ENCODE assay signal across 8 cellular contexts in the genomic region with DNA sequence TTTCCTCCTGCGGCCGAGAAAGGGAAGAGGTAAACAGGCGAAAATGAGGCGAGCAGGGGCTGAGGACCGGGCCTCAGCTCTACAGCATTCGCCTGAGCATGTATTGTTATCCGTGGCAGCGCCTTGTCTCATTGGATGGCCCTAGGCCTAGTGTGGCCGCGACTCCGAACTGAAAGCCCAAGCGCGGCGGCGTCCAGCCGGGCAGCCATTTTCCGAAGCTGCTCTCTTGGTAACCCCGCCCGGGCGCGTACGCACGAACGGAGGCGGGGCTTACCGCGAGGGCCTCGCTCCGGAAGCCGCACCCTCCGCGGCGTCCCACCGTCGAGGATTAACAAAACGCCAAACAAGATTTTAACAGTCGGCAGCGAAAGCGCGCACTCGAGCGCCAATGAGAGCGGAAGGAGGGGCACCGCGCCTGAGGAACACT. TPM values are rescaled to one million over a fixed set of nuclear protein-coding genes. Genes with fewer than 3 reads are reported as not detected.
DNase-seq lines count a peak whose midpoint lies in the region; ATAC-seq, FAIRE-seq and TF ChIP-seq lines count a peak whose summit lies in the region.

No MANE protein-coding gene starts in this region.

- ATAC-seq in HG03039 (IDR thresholded peaks at IDR 0.05; ENCODE audit: unreplicated experiment) = peak; percentile 53
- ATAC-seq in activated CD4-positive, alpha-beta T cell treated with anti-CD3 and anti-CD28 coated beads for 36 hours = no peak

- peak overlapping the region; percentile 98 for H3K27ac Mint-ChIP-seq in activated CD4-positive, alpha-beta T cell treated with anti-CD3 and anti-CD28 coated beads for 36 hours
- peak overlapping the region; percentile 99 for H3K27ac Mint-ChIP-seq in mesothelial cell of epicardium

- no peak for FAIRE-seq in GM12891 (lab: Jason Lieb, UNC)

- no peaks in the 10 kb centered on the region for H3K27me3 ChIP-seq in dorsolateral prefrontal cortex

- peak overlapping the region; percentile 72 to 100 (median 98) for H3K27ac ChIP-seq in dorsolateral prefrontal cortex

- peak overlapping the region; percentile 89 for H3K4me3 Mint-ChIP-seq in activated CD4-positive, alpha-beta T cell treated with anti-CD3 and anti-CD28 coated beads for 36 hours
- H3K4me3 Mint-ChIP-seq in mesothelial cell of epicardium = peak overlapping the region; percentile 93

- TF ChIP-seq CTCF in dorsolateral prefrontal cortex (IDR thresholded peaks at IDR 0.05 in 54 of 56, conservative IDR thresholded peaks at IDR 0.05 in 2 of 56; ENCODE audit: low read depth in 1 of 56, partially characterized antibody in 56 of 56) (peak in 14 of 56 donors; percentile 0 to 41 (median 11)), mesothelial cell of epicardium (IDR thresholded peaks at IDR 0.05; ENCODE audit: unreplicated experiment) (no peak)

- no peaks in the 10 kb centered on the region for H3K27me3 Mint-ChIP-seq in activated CD4-positive, alpha-beta T cell treated with anti-CD3 and anti-CD28 coated beads for 36 hours
- H3K27me3 Mint-ChIP-seq in mesothelial cell of epicardium (ENCODE audit: low read depth) = peaks cover 3% of the 10 kb centered on the region

- POLR2A ChIA-PET in activated CD4-positive, alpha-beta T cell treated with anti-CD3 and anti-CD28 coated beads for 36 hours (lab: Charles Lee) = interaction anchor here (0.7 to 1.1 kb wide), 3 partner anchors 10 to 12 kb away, joined by 3 to 4 read pairs (median 3); no protein-coding TSS in a partner anchor

- peaks cover 25% of the 10 kb centered on the region for H3K36me3 Mint-ChIP-seq in activated CD4-positive, alpha-beta T cell treated with anti-CD3 and anti-CD28 coated beads for 36 hours (ENCODE audit: low read depth)
- no peaks in the 10 kb centered on the region for H3K36me3 Mint-ChIP-seq in mesothelial cell of epicardium

- H3K4me3 ChIP-seq in dorsolateral prefrontal cortex = peak overlapping the region; percentile 67 to 99 (median 92)

- peaks cover 2% of the 10 kb centered on the region for H3K9me3 Mint-ChIP-seq in activated CD4-positive, alpha-beta T cell treated with anti-CD3 and anti-CD28 coated beads for 36 hours (ENCODE audit: low read depth)
- H3K9me3 Mint-ChIP-seq in mesothelial cell of epicardium = no peaks in the 10 kb centered on the region

- CTCF ChIA-PET in activated CD4-positive, alpha-beta T cell treated with anti-CD3 and anti-CD28 coated beads for 36 hours (lab: Charles Lee) = interaction anchor here (0.9 to 1.2 kb wide), 2 partner anchors 9 to 11 kb away, joined by 3 read pairs; no protein-coding TSS in a partner anchor

- intact Hi-C loops in activated CD4-positive, alpha-beta T cell treated with anti-CD3 and anti-CD28 coated beads for 36 hours (cut with DNase I, micrococcal nuclease) = loop anchor here (1.0 to 10.0 kb wide), 14 partner anchors 251 to 1381 kb away; partner anchors contain the start of genes ALG6 (in 2 of the 2), ATG4C (in 2 of the 2), DOCK7 (in 2 of the 2) and EFCAB7 (in 1 of the 2)
- intact Hi-C loops in dorsolateral prefrontal cortex (cut with DNase I) = loop anchor here (2.0 to 10.0 kb wide), 3 partner anchors 249 to 349 kb away; partner anchors contain the start of genes DOCK7 (in 2 of the 2) and ATG4C (in 1 of the 2)

- DNase-seq in GM12891 (ENCODE audit: insufficient read length, low spot score) (peak; percentile 57), dorsolateral prefrontal cortex (peak in 8 of 10 donors; percentile 88 to 96 (median 96)), mesothelial cell of epicardium (ENCODE audit: low spot score in 2 of 2, unreplicated experiment in 2 of 2) (peak; percentile 91 to 95), OCI-M2 (lab: John Stamatoyannopoulos, UW; ENCODE audit: unreplicated experiment) (no peak), medulla oblongata (ENCODE audit: extremely low spot score) (no peak)
- DNase-seq in activated CD4-positive, alpha-beta T cell treated with anti-CD3 and anti-CD28 coated beads for 36 hours = peak; percentile 97
- peak; percentile 87 to 90 for DNase-seq in stimulated activated CD8-positive, alpha-beta memory T cell treated with anti-CD3 and anti-CD28 coated beads, Interleukin-7, amount 100 ng/mL, for 1 hour (ENCODE audit: low read depth in 2 of 2)

- peak; percentile 93 for TF ChIP-seq POLR2A in GM12891 (IDR thresholded peaks at IDR 0.05; ENCODE audit: low read depth, low read length)

- H3K4me1 Mint-ChIP-seq in activated CD4-positive, alpha-beta T cell treated with anti-CD3 and anti-CD28 coated beads for 36 hours = peaks cover 24% of the 10 kb centered on the region
- H3K4me1 Mint-ChIP-seq in mesothelial cell of epicardium = peaks cover 27% of the 10 kb centered on the region

TF ChIP-seq in GM12891, 5 proteins besides CTCF, POLR2A, EP300 and RAD21:
- TF ChIP-seq POLR2AphosphoS5 (IDR thresholded peaks at IDR 0.05; ENCODE audit: low read depth, low read length) (peak; percentile 93), POU2F2 (IDR thresholded peaks at IDR 0.05; ENCODE audit: low read depth, low read length) (peak; percentile 53), TAF1 (IDR thresholded peaks at IDR 0.05; ENCODE audit: low read depth, low read length) (peak; percentile 95), SPI1 (IDR thresholded peaks at IDR 0.05; ENCODE audit: low read depth, low read length) (peak; percentile 36; the same call in 1 of the 2 replicates), PAX5 (IDR thresholded peaks at IDR 0.05; ENCODE audit: insufficient read depth, low read length, severe bottlenecking) (peak; percentile 0)
TF ChIP-seq in GM12891: peak in this region for 5.

RNA-seq across cellular contexts. Expression of gene USP1, which starts 0.8 kb away (rescaled TPM):
- polyA plus RNA-seq in GM12891 (2012; ENCODE audit: low read depth, missing spikeins) = 21.5 TPM
- 10 to 100 TPM; 62.4 to 73.4 TPM for total RNA-seq in activated CD4-positive, alpha-beta T cell treated with anti-CD3 and anti-CD28 coated beads for 36 hours
- 10 to 100 TPM; 14.0 to 24.9 (median 20.8) TPM for total RNA-seq in dorsolateral prefrontal cortex
- total RNA-seq in mesothelial cell of epicardium = 24.4 to 25.1 TPM (median 24.8 TPM) in 3 replicates

Comparison
In these comparisons a context has a peak if more than half of its experiments do, and no peak if none do; other contexts are left out.
1. DNase-seq: peak in GM12891 (single experiment), activated CD4-positive, alpha-beta T cell treated with anti-CD3 and anti-CD28 coated beads for 36 hours (single experiment), dorsolateral prefrontal cortex (8 of 10), mesothelial cell of epicardium (2 of 2) and stimulated activated CD8-positive, alpha-beta memory T cell treated with anti-CD3 and anti-CD28 coated beads, Interleukin-7, amount 100 ng/mL, for 1 hour (2 of 2); none in OCI-M2 (single experiment) and medulla oblongata (single experiment).